In the genomic region with DNA sequence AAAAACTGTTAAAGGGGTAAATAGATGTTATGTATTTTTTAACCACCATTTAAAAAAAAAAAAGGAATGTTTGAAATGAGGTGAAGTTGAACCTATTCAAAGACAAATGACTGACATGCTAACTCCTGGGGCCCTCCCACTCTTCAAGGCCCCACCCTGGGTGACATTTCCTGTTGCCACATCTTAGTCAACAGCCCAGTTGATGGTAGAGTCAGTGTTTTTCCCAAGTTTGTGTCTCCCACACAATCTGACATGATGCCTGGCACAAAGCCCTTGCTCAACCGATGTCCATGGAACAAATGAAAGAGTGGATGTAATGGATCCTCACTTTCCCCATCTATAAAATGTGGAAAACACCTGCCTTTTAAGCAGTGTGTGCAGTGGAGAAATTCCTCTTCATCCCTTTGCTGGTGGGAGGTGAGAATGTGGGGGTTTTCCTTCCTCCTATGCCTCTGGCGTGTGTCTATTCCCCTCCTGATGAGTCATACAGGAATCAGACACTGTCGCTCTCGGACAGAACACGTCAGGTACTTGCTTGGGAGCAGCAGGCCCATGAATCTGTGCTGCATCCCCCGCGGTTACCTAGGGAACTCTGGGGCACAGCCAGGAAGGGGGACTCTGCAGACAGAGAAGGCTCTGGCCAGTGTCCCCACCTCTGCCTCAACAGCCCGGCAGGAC, we compare ENCODE assay signal across 18 cellular contexts. TPM values are rescaled to one million over a fixed set of nuclear protein-coding genes. Genes with fewer than 3 reads are reported as not detected.
DNase-seq lines count a peak whose midpoint lies in the region; ATAC-seq and TF ChIP-seq lines count a peak whose summit lies in the region.
"Had no signal": no experiment of that assay in that cellular context is flagged by ENCODE, and none has a peak within 500 bp of the region (broad histone marks: within the 10 kb centered on the region; RNA-seq: fewer than 3 reads in every experiment).

No MANE protein-coding gene starts in this region.

- no peaks in the 10 kb centered on the region for H3K9me3 Mint-ChIP-seq in GM23338
- H3K9me3 Mint-ChIP-seq: activated CD8-positive, alpha-beta T cell treated with anti-CD3 and anti-CD28 coated beads for 36 hours; CD4-positive, CD25-positive, alpha-beta regulatory T cell; natural killer cell treated with Interleukin-12 subunit alpha and Interleukin-12 subunit beta and Interleukin-15 and Interleukin-18, amount 100 ng/mL, for 72 hours had no signal

- no CpG with 5 or more reads among the region's 8 CpGs for WGBS in neuronal stem cell (ENCODE audit: extremely low coverage in 2 of 2, insufficient read length in 2 of 2, insufficient replicate concordance in 1 of 2), 2 donors

- no peak overlapping the region for H2BK12ac ChIP-seq in neuronal stem cell (ENCODE audit: low read length)

- TF ChIP-seq CTCF in GM23338 (conservative IDR thresholded peaks at IDR 0.05; ENCODE audit: low read depth in 2 of 2) (no peak), upper lobe of right lung (IDR thresholded peaks at IDR 0.05) (no peak)

- no peak overlapping the region for H4K91ac ChIP-seq in neuronal stem cell (ENCODE audit: low read depth, low read length, poor library complexity)

- H3K9ac ChIP-seq in neuronal stem cell (ENCODE audit: low read depth, low read length, poor library complexity) = peak overlapping the region; percentile 27

- H3K4me2 ChIP-seq in GM23338 = no peak overlapping the region
- H3K4me2 ChIP-seq in neuronal stem cell (ENCODE audit: insufficient read depth, low read length, poor library complexity, severe bottlenecking) = no peak overlapping the region

- H3K36me3 Mint-ChIP-seq in GM23338 (ENCODE audit: low read depth) = no peaks in the 10 kb centered on the region
- H3K36me3 Mint-ChIP-seq: CD4-positive, CD25-positive, alpha-beta regulatory T cell; natural killer cell treated with Interleukin-12 subunit alpha and Interleukin-12 subunit beta and Interleukin-15 and Interleukin-18, amount 100 ng/mL, for 72 hours had no signal

- H3F3A ChIP-seq in GM23338 (replicated peaks; ENCODE audit: low read depth) = no peaks in the 10 kb centered on the region

- intact Hi-C loops in upper lobe of right lung (cut with DNase I) = no loop called here

- H3K27ac Mint-ChIP-seq in GM23338 = no peak overlapping the region
- H3K27ac Mint-ChIP-seq: activated CD8-positive, alpha-beta T cell treated with anti-CD3 and anti-CD28 coated beads for 36 hours; CD4-positive, CD25-positive, alpha-beta regulatory T cell; natural killer cell treated with Interleukin-12 subunit alpha and Interleukin-12 subunit beta and Interleukin-15 and Interleukin-18, amount 100 ng/mL, for 72 hours had no signal

- no peak for ATAC-seq in GM23338
- no peak for ATAC-seq in GM18511 (IDR thresholded peaks at IDR 0.05; ENCODE audit: unreplicated experiment)
- ATAC-seq in GM21360 (IDR thresholded peaks at IDR 0.05; ENCODE audit: unreplicated experiment) = no peak
- ATAC-seq in upper lobe of right lung = no peak
- ATAC-seq: activated CD8-positive, alpha-beta T cell treated with anti-CD3 and anti-CD28 coated beads for 36 hours; natural killer cell treated with Interleukin-12 subunit alpha and Interleukin-12 subunit beta and Interleukin-15 and Interleukin-18, amount 100 ng/mL, for 72 hours; Right ventricle myocardium inferior; sciatic nerve had no signal

- H3K4me3 ChIP-seq in GM23338 (no peak overlapping the region), neuronal stem cell (ENCODE audit: low read length in 2 of 2) (no peak overlapping the region), upper lobe of right lung (no peak overlapping the region)
- H3K4me3 ChIP-seq: cardiac muscle cell, stomach had no signal

- peak overlapping the region; percentile 34 for H3K23ac ChIP-seq in neuronal stem cell (ENCODE audit: low read depth, low read length, poor library complexity)

- H3K79me1 ChIP-seq in neuronal stem cell (ENCODE audit: low read depth, low read length) = no peaks in the 10 kb centered on the region

- H3K18ac ChIP-seq in neuronal stem cell (ENCODE audit: low read length) = peak overlapping the region; percentile 40

- H3K36me3 ChIP-seq in GM23338 (ENCODE audit: insufficient read depth) (no peaks in the 10 kb centered on the region), neuronal stem cell (replicated peaks in 1 of 2; ENCODE audit: control insufficient read depth in 2 of 2, insufficient read depth in 2 of 2, low read length in 2 of 2) (no peaks in the 10 kb centered on the region), upper lobe of right lung (no peaks in the 10 kb centered on the region)
- H3K36me3 ChIP-seq: cardiac muscle cell, stomach had no signal

- H3K27ac ChIP-seq in GM23338 (ENCODE audit: low read depth) (no peak overlapping the region), neuronal stem cell (replicated peaks; ENCODE audit: low read length) (no peak overlapping the region), upper lobe of right lung (no peak overlapping the region)
- H3K27ac ChIP-seq: cardiac muscle cell, stomach had no signal

- H3K14ac ChIP-seq in neuronal stem cell (ENCODE audit: low read length) = no peak overlapping the region

- no peaks in the 10 kb centered on the region for H3K4me1 ChIP-seq in GM23338 (ENCODE audit: insufficient read depth)
- peaks cover 2 to 6% of the 10 kb centered on the region in 2 donors for H3K4me1 ChIP-seq in neuronal stem cell (ENCODE audit: control insufficient read depth in 2 of 2, insufficient read depth in 1 of 2, low read depth in 1 of 2, low read length in 2 of 2)
- peaks cover 6% of the 10 kb centered on the region for H3K4me1 ChIP-seq in upper lobe of right lung

- peaks cover 13% of the 10 kb centered on the region; the same call in 2 of the 3 replicates for H3K4me1 Mint-ChIP-seq in GM23338
- H3K4me1 Mint-ChIP-seq: CD4-positive, CD25-positive, alpha-beta regulatory T cell had no signal

- peak overlapping the region; percentile 66 for H4K8ac ChIP-seq in neuronal stem cell (ENCODE audit: low read depth, low read length)

- H2AFZ ChIP-seq in GM23338 (peak overlapping the region; percentile 96), neuronal stem cell (ENCODE audit: low read length) (peak overlapping the region; percentile 58)

- DNase-seq in GM23338 (ENCODE audit: low spot score) (no peak), RPMI7951 (ENCODE audit: low read depth) (peak; percentile 77), dermis microvascular lymphatic vessel endothelial cell (ENCODE audit: low read depth in 2 of 2) (peak; percentile 29 to 76), neuronal stem cell (ENCODE audit: low spot score) (no peak), NCI-H2107 (lab: John Stamatoyannopoulos, UW) (no peak), upper lobe of right lung (no peak)
- DNase-seq: activated CD8-positive, alpha-beta T cell treated with anti-CD3 and anti-CD28 coated beads for 36 hours; activated effector memory CD4-positive, alpha-beta T cell treated with anti-CD3 and anti-CD28 coated beads, Interleukin-2, amount 50 U/mL, for 16 hours; GDM1; NCI-H524 treated with DMSO at 0.1 percent for 48 hours; stomach had no signal

- no peak overlapping the region for H3K4ac ChIP-seq in neuronal stem cell (ENCODE audit: low read length)

- no peaks in the 10 kb centered on the region for H3K9me2 ChIP-seq in GM23338 (ENCODE audit: insufficient read depth)

- no peak overlapping the region for H2BK120ac ChIP-seq in neuronal stem cell (ENCODE audit: low read depth, low read length)

- H3K9me3 ChIP-seq in neuronal stem cell (replicated peaks in 1 of 2; ENCODE audit: control insufficient read depth in 2 of 2, insufficient read depth in 1 of 2, low read depth in 1 of 2, low read length in 2 of 2) = no peaks in the 10 kb centered on the region
- H3K9me3 ChIP-seq in upper lobe of right lung = no peaks in the 10 kb centered on the region
- H3K9me3 ChIP-seq: stomach had no signal

- peaks cover 3% of the 10 kb centered on the region for H3K27me3 Mint-ChIP-seq in GM23338 (ENCODE audit: insufficient read depth, low read depth, poor library complexity)
- H3K27me3 Mint-ChIP-seq: CD4-positive, CD25-positive, alpha-beta regulatory T cell had no signal

- no peaks in the 10 kb centered on the region for H3K27me3 ChIP-seq in GM23338 (ENCODE audit: insufficient read depth)
- H3K27me3 ChIP-seq in neuronal stem cell (ENCODE audit: control insufficient read depth in 3 of 3, insufficient read depth in 3 of 3, low read depth in 1 of 3, low read length in 3 of 3) = no peaks in the 10 kb centered on the region
- no peaks in the 10 kb centered on the region for H3K27me3 ChIP-seq in upper lobe of right lung
- H3K27me3 ChIP-seq: cardiac muscle cell, stomach had no signal

- H4K20me1 ChIP-seq in GM23338 (replicated peaks; ENCODE audit: insufficient read depth) = no peaks in the 10 kb centered on the region

- H2BK15ac ChIP-seq in neuronal stem cell (ENCODE audit: low read length) = no peak overlapping the region

- H2BK5ac ChIP-seq in neuronal stem cell (ENCODE audit: low read length) = no peak overlapping the region

- no peak overlapping the region for H3K4me3 Mint-ChIP-seq in GM23338
- H3K4me3 Mint-ChIP-seq: activated CD8-positive, alpha-beta T cell treated with anti-CD3 and anti-CD28 coated beads for 36 hours; CD4-positive, CD25-positive, alpha-beta regulatory T cell; natural killer cell treated with Interleukin-12 subunit alpha and Interleukin-12 subunit beta and Interleukin-15 and Interleukin-18, amount 100 ng/mL, for 72 hours had no signal

- no peaks in the 10 kb centered on the region for H3K79me2 ChIP-seq in GM23338 (replicated peaks; ENCODE audit: insufficient read depth)

- H2AK5ac ChIP-seq in neuronal stem cell (ENCODE audit: low read depth, low read length) = no peak overlapping the region

TF ChIP-seq in GM23338, 12 proteins besides CTCF, POLR2A, EP300 and RAD21 (continues in another document):
- TF ChIP-seq NANOG (IDR thresholded peaks at IDR 0.05; ENCODE audit: borderline replicate concordance) (no peak), CREB1 (CRISPR knock-in tag; IDR thresholded peaks at IDR 0.05; ENCODE audit: low read depth) (no peak)
- TF ChIP-seq, protein P1, sequence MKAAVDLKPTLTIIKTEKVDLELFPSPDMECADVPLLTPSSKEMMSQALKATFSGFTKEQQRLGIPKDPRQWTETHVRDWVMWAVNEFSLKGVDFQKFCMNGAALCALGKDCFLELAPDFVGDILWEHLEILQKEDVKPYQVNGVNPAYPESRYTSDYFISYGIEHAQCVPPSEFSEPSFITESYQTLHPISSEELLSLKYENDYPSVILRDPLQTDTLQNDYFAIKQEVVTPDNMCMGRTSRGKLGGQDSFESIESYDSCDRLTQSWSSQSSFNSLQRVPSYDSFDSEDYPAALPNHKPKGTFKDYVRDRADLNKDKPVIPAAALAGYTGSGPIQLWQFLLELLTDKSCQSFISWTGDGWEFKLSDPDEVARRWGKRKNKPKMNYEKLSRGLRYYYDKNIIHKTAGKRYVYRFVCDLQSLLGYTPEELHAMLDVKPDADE (IDR thresholded peaks at IDR 0.05) = no peak

RNA-seq across cellular contexts. Expression of a gene that starts 13.7 kb away (rescaled TPM):
- total RNA-seq in GM23338 (2014; rRNA removed; shearing (Covaris generic)) = not detected in 2 replicates
- polyA plus RNA-seq in GM23338 (2016; fragmentation: Nextera tagmentation; extraction: Ambion mirVana) = not detected in 2 replicates
- not detected in 2 replicates for total RNA-seq in RPMI7951 (2014; rRNA removed; shearing (Covaris generic))
- total RNA-seq in dermis microvascular lymphatic vessel endothelial cell = under 0.01 TPM in 2 replicates
- polyA plus RNA-seq in neuronal stem cell (2013, experiment 1 of 2) = 0.14 TPM
- 0.18 TPM for polyA plus RNA-seq in neuronal stem cell (2013, experiment 2 of 2)
- 7.1 TPM for total RNA-seq in upper lobe of right lung
- total RNA-seq: activated CD8-positive, alpha-beta T cell treated with anti-CD3 and anti-CD28 coated beads for 36 hours; CD4-positive, CD25-positive, alpha-beta regulatory T cell; natural killer cell treated with Interleukin-12 subunit alpha and Interleukin-12 subunit beta and Interleukin-15 and Interleukin-18, amount 100 ng/mL, for 72 hours had no signal
- polyA plus RNA-seq: CD4-positive, CD25-positive, alpha-beta regulatory T cell had no signal

Comparison
In these comparisons a context has a peak if more than half of its experiments do, and no peak if none do; other contexts are left out.
1. DNase-seq: peak in RPMI7951 (single experiment) and dermis microvascular lymphatic vessel endothelial cell (2 of 2); none in GM23338 (single experiment), neuronal stem cell (single experiment), NCI-H2107 (single experiment) and upper lobe of right lung (single experiment).